ENCODE assay signal across 11 cellular contexts in genomic region chr9:16267336-16268036, GRCh38.
DNase-seq lines count a peak whose midpoint lies in the region; ATAC-seq and TF ChIP-seq lines count a peak whose summit lies in the region.
"Had no signal": no experiment of that assay in that cellular context is flagged by ENCODE, and none has a peak within 500 bp of the region (broad histone marks: within the 10 kb centered on the region; RNA-seq: fewer than 3 reads in every experiment).

No MANE protein-coding gene starts in this region.

- 40% methylated on average over 10 of the region's 10 CpGs for WGBS in urinary bladder

- no peaks in the 10 kb centered on the region for H3K36me3 Mint-ChIP-seq in activated CD8-positive, alpha-beta memory T cell treated with anti-CD3 and anti-CD28 coated beads, Interleukin-2, amount 10 ng/mL, durations not matched to agents 7 days and 5 days
- peaks cover 2% of the 10 kb centered on the region for H3K36me3 Mint-ChIP-seq in central memory CD8-positive, alpha-beta T cell (ENCODE audit: insufficient read depth)
- H3K36me3 Mint-ChIP-seq in mesothelial cell of epicardium, result no peaks in the 10 kb centered on the region
- H3K36me3 Mint-ChIP-seq: activated naive CD4-positive, alpha-beta T cell treated with anti-CD3 and anti-CD28 coated beads, Interleukin-2, amount 50 U/mL, for 24 hours; naive B cell had no signal

- no peak overlapping the region for H3K27ac ChIP-seq in urinary bladder (ENCODE audit: low read depth)

- peaks cover 2% of the 10 kb centered on the region for H3K4me1 Mint-ChIP-seq in activated CD8-positive, alpha-beta memory T cell treated with anti-CD3 and anti-CD28 coated beads, Interleukin-2, amount 10 ng/mL, durations not matched to agents 7 days and 5 days
- no peaks in the 10 kb centered on the region for H3K4me1 Mint-ChIP-seq in central memory CD8-positive, alpha-beta T cell
- H3K4me1 Mint-ChIP-seq in mesothelial cell of epicardium, result peaks cover 30% of the 10 kb centered on the region
- H3K4me1 Mint-ChIP-seq: activated naive CD4-positive, alpha-beta T cell treated with anti-CD3 and anti-CD28 coated beads, Interleukin-2, amount 50 U/mL, for 24 hours; naive B cell had no signal

- H3K27ac Mint-ChIP-seq in activated CD8-positive, alpha-beta memory T cell treated with anti-CD3 and anti-CD28 coated beads, Interleukin-2, amount 10 ng/mL, durations not matched to agents 7 days and 5 days, result no peak overlapping the region
- H3K27ac Mint-ChIP-seq in central memory CD8-positive, alpha-beta T cell (ENCODE audit: low read depth), result no peak overlapping the region
- peak overlapping the region; percentile 54 for H3K27ac Mint-ChIP-seq in mesothelial cell of epicardium
- H3K27ac Mint-ChIP-seq: activated naive CD4-positive, alpha-beta T cell treated with anti-CD3 and anti-CD28 coated beads, Interleukin-2, amount 50 U/mL, for 24 hours; naive B cell; stimulated activated naive CD8-positive, alpha-beta T cell treated with anti-CD3 and anti-CD28 coated beads, Interleukin-15, Interleukin-2, amounts not matched to agents 100 ng/mL and 50 ng/mL, for 24 hours had no signal

- H3K36me3 ChIP-seq in urinary bladder (ENCODE audit: insufficient read depth), result no peaks in the 10 kb centered on the region

- H3K9me3 Mint-ChIP-seq in activated CD8-positive, alpha-beta memory T cell treated with anti-CD3 and anti-CD28 coated beads, Interleukin-2, amount 10 ng/mL, durations not matched to agents 7 days and 5 days (ENCODE audit: low read depth), result peaks cover 2% of the 10 kb centered on the region
- H3K9me3 Mint-ChIP-seq in central memory CD8-positive, alpha-beta T cell, result peaks cover 4% of the 10 kb centered on the region
- H3K9me3 Mint-ChIP-seq in mesothelial cell of epicardium, result no peaks in the 10 kb centered on the region
- H3K9me3 Mint-ChIP-seq: activated naive CD4-positive, alpha-beta T cell treated with anti-CD3 and anti-CD28 coated beads, Interleukin-2, amount 50 U/mL, for 24 hours; stimulated activated naive CD8-positive, alpha-beta T cell treated with anti-CD3 and anti-CD28 coated beads, Interleukin-15, Interleukin-2, amounts not matched to agents 100 ng/mL and 50 ng/mL, for 24 hours had no signal

- DNase-seq in activated CD8-positive, alpha-beta memory T cell treated with anti-CD3 and anti-CD28 coated beads, Interleukin-2, amount 10 ng/mL, durations not matched to agents 7 days and 5 days, result no peak
- DNase-seq in activated CD8-positive, alpha-beta memory T cell treated with anti-CD3 and anti-CD28 coated beads for 24 hours, result no peak
- DNase-seq in central memory CD8-positive, alpha-beta T cell (ENCODE audit: low spot score in 2 of 2), result no peak
- DNase-seq in mesothelial cell of epicardium (ENCODE audit: low spot score in 2 of 2, unreplicated experiment in 2 of 2) (no peak), DMS53 treated with DMSO at 0.1 percent for 48 hours (lab: John Stamatoyannopoulos, UW; ENCODE audit: unreplicated experiment) (no peak), SIG-M5 treated with dmso at 0.1 percent for 504 hours (lab: John Stamatoyannopoulos, UW; ENCODE audit: unreplicated experiment) (no peak)
- DNase-seq: naive B cell had no signal

- peak overlapping the region; percentile 6 for H3K4me3 ChIP-seq in urinary bladder (ENCODE audit: low read depth, low read length)

- no peaks in the 10 kb centered on the region for H3K27me3 Mint-ChIP-seq in activated CD8-positive, alpha-beta memory T cell treated with anti-CD3 and anti-CD28 coated beads, Interleukin-2, amount 10 ng/mL, durations not matched to agents 7 days and 5 days
- no peaks in the 10 kb centered on the region for H3K27me3 Mint-ChIP-seq in central memory CD8-positive, alpha-beta T cell
- H3K27me3 Mint-ChIP-seq in mesothelial cell of epicardium (ENCODE audit: low read depth), result no peaks in the 10 kb centered on the region

- no peaks in the 10 kb centered on the region for H3K4me1 ChIP-seq in urinary bladder (ENCODE audit: insufficient read depth)

- CTCF ChIA-PET in activated CD8-positive, alpha-beta memory T cell treated with anti-CD3 and anti-CD28 coated beads, Interleukin-2, amount 10 ng/mL, durations not matched to agents 7 days and 5 days (lab: Charles Lee), result interaction anchor here (0.9 kb wide), 1 partner anchor 11 kb away, joined by 3 read pairs; no protein-coding TSS in a partner anchor

- ATAC-seq in activated CD8-positive, alpha-beta memory T cell treated with anti-CD3 and anti-CD28 coated beads, Interleukin-2, amount 10 ng/mL, durations not matched to agents 7 days and 5 days, result peak; percentile 23
- no peak for ATAC-seq in central memory CD8-positive, alpha-beta T cell (replicated peaks; ENCODE audit: extremely low read depth, poor library complexity, severe bottlenecking)
- no peak for ATAC-seq in HG02623 (IDR thresholded peaks at IDR 0.05; ENCODE audit: unreplicated experiment)

- peak overlapping the region; percentile 32 for H3K4me3 Mint-ChIP-seq in activated CD8-positive, alpha-beta memory T cell treated with anti-CD3 and anti-CD28 coated beads, Interleukin-2, amount 10 ng/mL, durations not matched to agents 7 days and 5 days
- H3K4me3 Mint-ChIP-seq in central memory CD8-positive, alpha-beta T cell, result peak overlapping the region; percentile 4
- H3K4me3 Mint-ChIP-seq in mesothelial cell of epicardium, result no peak overlapping the region
- H3K4me3 Mint-ChIP-seq: activated naive CD4-positive, alpha-beta T cell treated with anti-CD3 and anti-CD28 coated beads, Interleukin-2, amount 50 U/mL, for 24 hours; naive B cell; stimulated activated naive CD8-positive, alpha-beta T cell treated with anti-CD3 and anti-CD28 coated beads, Interleukin-15, Interleukin-2, amounts not matched to agents 100 ng/mL and 50 ng/mL, for 24 hours had no signal

- no peak for TF ChIP-seq CTCF in mesothelial cell of epicardium (IDR thresholded peaks at IDR 0.05; ENCODE audit: unreplicated experiment)
